ENCODE assay signal across 10 cellular contexts in genomic region chr3:149180057-149180573, GRCh38. TPM values are rescaled to one million over a fixed set of nuclear protein-coding genes. Genes with fewer than 3 reads are reported as not detected.
A peak's percentile ranks its signal among the peaks of the same experiment; 100 is the strongest.
DNase-seq lines count a peak whose midpoint lies in the region; ATAC-seq, FAIRE-seq and TF ChIP-seq lines count a peak whose summit lies in the region.
"Had no signal": no experiment of that assay in that cellular context is flagged by ENCODE, and none has a peak within 500 bp of the region (broad histone marks: within the 10 kb centered on the region; RNA-seq: fewer than 3 reads in every experiment).

No MANE protein-coding gene starts in this region.

- H2AFZ ChIP-seq in HepG2 (ENCODE audit: low read length), result no peak overlapping the region

- no peaks in the 10 kb centered on the region for H3K9me3 ChIP-seq in HepG2 (ENCODE audit: low read length)

- TF ChIP-seq RAD21 in HepG2 (CRISPR knock-in tag; IDR thresholded peaks at IDR 0.05), result no peak

- CTCF ChIA-PET in HepG2 (lab: Yijun Ruan, JAX; ENCODE audit: low intra/inter-chr PET ratio, low total read pairs), result no interaction called here

- no peak overlapping the region for H3K4me2 ChIP-seq in HepG2 (ENCODE audit: low read depth, low read length)

- TF ChIP-seq POLR2A in HepG2 (IDR thresholded peaks at IDR 0.05; ENCODE audit: insufficient read depth in 1 of 2, low read depth in 2 of 2, low read length in 2 of 2), result no peak

- peaks cover 18% of the 10 kb centered on the region for H3K36me3 Mint-ChIP-seq in nephron progenitor cell (ENCODE audit: low read depth)

- ATAC-seq in HepG2, result peak; percentile 43; the same call in 2 of the 3 replicates
- no peak for ATAC-seq in HG03378 (IDR thresholded peaks at IDR 0.05; ENCODE audit: unreplicated experiment)
- ATAC-seq in GM21825 (IDR thresholded peaks at IDR 0.05; ENCODE audit: unreplicated experiment), result no peak

- H3K4me3 Mint-ChIP-seq in nephron progenitor cell, result no peak overlapping the region

- peaks cover 11% of the 10 kb centered on the region; the same call in 1 of the 2 replicates for H3K4me1 ChIP-seq in HepG2 (ENCODE audit: insufficient read depth, low read length)

- no peak for TF ChIP-seq CTCF in bronchial epithelial cell (IDR thresholded peaks at IDR 0.05; ENCODE audit: insufficient read depth, low read length, severe bottlenecking)
- TF ChIP-seq CTCF in HepG2 (CRISPR knock-in tag; IDR thresholded peaks at IDR 0.05), result no peak
- TF ChIP-seq CTCF in nephron progenitor cell (IDR thresholded peaks at IDR 0.05), result no peak

- TF ChIP-seq EP300 in HepG2 (IDR thresholded peaks at IDR 0.05; ENCODE audit: low read depth in 2 of 2, low read length in 2 of 2), result no peak
- no peak for TF ChIP-seq EP300 in HepG2 (CRISPR knock-in tag; IDR thresholded peaks at IDR 0.05; ENCODE audit: borderline replicate concordance)

- DNase-seq in 8988T (peak; percentile 14), LHCN-M2 (ENCODE audit: low read depth) (peak; percentile 100), bronchial epithelial cell (ENCODE audit: low read depth) (peak; percentile 99), HepG2 (ENCODE audit: low spot score) (peak; percentile 17), nephron progenitor cell (no peak)
- no peak for DNase-seq in activated CD4-positive, CD25-positive, alpha-beta regulatory T cell treated with anti-CD3 and anti-CD28 coated beads, Interleukin-2, amount 50 U/mL, for 72 hours
- DNase-seq: DND-41 had no signal

- FAIRE-seq in bronchial epithelial cell (lab: Jason Lieb, UNC), result peak; percentile 93
- no peak for FAIRE-seq in HepG2 (lab: Jason Lieb, UNC)

- H3K27ac ChIP-seq in HepG2 (ENCODE audit: extremely low read length, insufficient read depth, low read length), result no peak overlapping the region
- H3K27ac ChIP-seq: cardiac muscle cell had no signal

- H3K27me3 ChIP-seq in bronchial epithelial cell (ENCODE audit: control insufficient read depth, insufficient read depth, low read length), result no peaks in the 10 kb centered on the region
- H3K27me3 ChIP-seq in HepG2 (ENCODE audit: control insufficient read depth in 1 of 2, insufficient read depth in 2 of 2, low read length in 2 of 2), result no peaks in the 10 kb centered on the region
- H3K27me3 ChIP-seq: cardiac muscle cell had no signal

- no peak overlapping the region for H3K27ac Mint-ChIP-seq in nephron progenitor cell

- H4K20me1 ChIP-seq in HepG2 (ENCODE audit: insufficient read depth, low read length), result no peaks in the 10 kb centered on the region

- TSS peak; percentile 25 for BruUV-seq in HepG2 (replicated peaks; lab: Mats Ljungman, UMichigan)

- WGBS in HepG2 (ENCODE audit: low lambda C conversion rate), result 92% methylated on average over 7 of the region's 7 CpGs

- intact Hi-C loops in HepG2 (cut with micrococcal nuclease; ENCODE audit: unreplicated experiment), result no loop called here

- no peak overlapping the region for H3K9ac ChIP-seq in HepG2 (ENCODE audit: insufficient read depth, low read depth, low read length)

- in situ Hi-C loops in HepG2 (cut with HindIII; ENCODE audit: extremely low pct_ligation_motif_present, low pct_unique_long_range_greater_than_20kb), result no loop called here

- peaks cover 2% of the 10 kb centered on the region for H3K4me1 Mint-ChIP-seq in nephron progenitor cell

- no peak overlapping the region for H3K4me3 ChIP-seq in bronchial epithelial cell (ENCODE audit: low read depth, low read length)
- no peak overlapping the region for H3K4me3 ChIP-seq in HepG2 (replicated peaks in 1 of 3; ENCODE audit: insufficient read depth in 1 of 3, low read depth in 2 of 3, low read length in 3 of 3)
- H3K4me3 ChIP-seq: cardiac muscle cell had no signal

- H3K36me3 ChIP-seq in bronchial epithelial cell (ENCODE audit: control insufficient read depth, insufficient read depth, low read length), result no peaks in the 10 kb centered on the region
- H3K36me3 ChIP-seq in HepG2 (replicated peaks in 1 of 2; ENCODE audit: control insufficient read depth in 1 of 2, insufficient read depth in 2 of 2, low read length in 2 of 2), result peaks cover 9 to 65% of the 10 kb centered on the region in 2 experiments
- H3K36me3 ChIP-seq: cardiac muscle cell had no signal

- peaks cover 4% of the 10 kb centered on the region for H3K9me3 Mint-ChIP-seq in nephron progenitor cell

- no peaks in the 10 kb centered on the region for H3K79me2 ChIP-seq in HepG2 (ENCODE audit: insufficient read depth, low read length)

- POLR2A ChIA-PET in HepG2 (lab: Yijun Ruan, JAX), result interaction anchor here (1.8 kb wide), 1 partner anchor 51 kb away, joined by 4 read pairs; the partner anchor contains the start of gene HPS3

- no peaks in the 10 kb centered on the region for H3K27me3 Mint-ChIP-seq in nephron progenitor cell (ENCODE audit: low read depth, poor library complexity)

TF ChIP-seq in HepG2, 621 proteins besides CTCF, POLR2A, EP300 and RAD21 (continues in another document):
- TF ChIP-seq DBP (CRISPR knock-in tag; IDR thresholded peaks at IDR 0.05; ENCODE audit: not compliant biosample characterization), result no peak
- no peak for TF ChIP-seq CEBPG (CRISPR knock-in tag; IDR thresholded peaks at IDR 0.05)

RNA-seq across cellular contexts. Expression of gene CP, which starts 41.5 kb away (rescaled TPM):
- total RNA-seq in LHCN-M2 (2014; rRNA removed), result 0.06 TPM in 1 of 2 replicates, not detected in the other
- polyA plus RNA-seq in LHCN-M2 (2012), result 0.07 TPM
- total RNA-seq in bronchial epithelial cell, result 0.13 TPM in 1 of 2 replicates, not detected in the other
- total RNA-seq in HepG2 (2016; rRNA removed; fragmentation: Illumina TruSeq; extraction: Trizol), result 21.1 and 42.6 TPM in 2 replicates
- 2.7 and 3.7 TPM in 2 replicates for total RNA-seq in HepG2 (2016; cell fraction: cytosol; rRNA removed; fragmentation: Illumina TruSeq; extraction: Trizol; ENCODE audit: low read depth)
- 18.7 and 40.2 TPM in 2 replicates for total RNA-seq in HepG2 (2016; cell fraction: insoluble cytoplasmic fraction; rRNA removed; fragmentation: Illumina TruSeq; extraction: Trizol)
- 4.1 and 6.2 TPM in 2 replicates for total RNA-seq in HepG2 (2016; cell fraction: membrane; rRNA removed; fragmentation: Illumina TruSeq; extraction: Trizol)
- total RNA-seq in HepG2 (2016; cell fraction: nucleus; rRNA removed; fragmentation: Illumina TruSeq; extraction: Trizol), result 45.7 and 53.7 TPM in 2 replicates
- 789 and 863 TPM in 2 replicates for polyA plus RNA-seq in HepG2 (2011; rRNA removed)
- 278 and 600 TPM in 2 replicates for polyA plus RNA-seq in HepG2 (2011; cell fraction: cytosol; rRNA removed)
- polyA plus RNA-seq in HepG2 (2011; cell fraction: nucleus; rRNA removed), result 526 and 705 TPM in 2 replicates
- polyA plus RNA-seq in HepG2 (2012), result 608 and 681 TPM in 2 replicates
- polyA plus RNA-seq in HepG2 (2016; cell fraction: cytosol; fragmentation: Illumina TruSeq; extraction: Trizol; ENCODE audit: low read depth), result 1.5 and 2.7 TPM in 2 replicates
- polyA plus RNA-seq in HepG2 (2016; cell fraction: insoluble cytoplasmic fraction; fragmentation: Illumina TruSeq; extraction: Trizol; ENCODE audit: low read depth), result 11.2 and 15.8 TPM in 2 replicates
- polyA plus RNA-seq in HepG2 (2016; cell fraction: membrane; fragmentation: Illumina TruSeq; extraction: Trizol; ENCODE audit: low read depth), result 2.8 and 3.1 TPM in 2 replicates
- polyA plus RNA-seq in HepG2 (2016; cell fraction: nucleus; fragmentation: Illumina TruSeq; extraction: Trizol; ENCODE audit: insufficient read depth, low read depth), result 53.4 and 55.4 TPM in 2 replicates
- 0.56 and 444 TPM in 2 replicates for polyA minus RNA-seq in HepG2 (2011; rRNA and poly(A)+ RNA removed; ENCODE audit: low replicate concordance)
- polyA minus RNA-seq in HepG2 (2011; cell fraction: cytosol; rRNA and poly(A)+ RNA removed), result 644 and 1,215 TPM in 2 replicates
- polyA minus RNA-seq in HepG2 (2011; cell fraction: nucleus; rRNA and poly(A)+ RNA removed), result 1,123 and 1,795 TPM in 2 replicates
- polyA plus RNA-seq: cardiac muscle cell had no signal

RNA-seq across cellular contexts. Expression of gene HPS3, which starts 50.7 kb away (rescaled TPM):
- total RNA-seq in LHCN-M2 (2014; rRNA removed) (29.0 and 32.1 TPM in 2 replicates), bronchial epithelial cell (7.8 and 8.2 TPM in 2 replicates), HepG2 (2016; rRNA removed; fragmentation: Illumina TruSeq; extraction: Trizol) (18.9 and 23.6 TPM in 2 replicates)
- 11.8 TPM for polyA plus RNA-seq in LHCN-M2 (2012)
- total RNA-seq in HepG2 (2016; cell fraction: cytosol; rRNA removed; fragmentation: Illumina TruSeq; extraction: Trizol; ENCODE audit: low read depth), result 3.7 and 4.1 TPM in 2 replicates
- total RNA-seq in HepG2 (2016; cell fraction: insoluble cytoplasmic fraction; rRNA removed; fragmentation: Illumina TruSeq; extraction: Trizol), result 18.6 and 23.4 TPM in 2 replicates
- total RNA-seq in HepG2 (2016; cell fraction: membrane; rRNA removed; fragmentation: Illumina TruSeq; extraction: Trizol), result 11.2 and 11.3 TPM in 2 replicates
- 12.3 and 14.7 TPM in 2 replicates for total RNA-seq in HepG2 (2016; cell fraction: nucleus; rRNA removed; fragmentation: Illumina TruSeq; extraction: Trizol)
- 8.7 and 9.5 TPM in 2 replicates for polyA plus RNA-seq in HepG2 (2011; rRNA removed)
- 6.2 and 7.7 TPM in 2 replicates for polyA plus RNA-seq in HepG2 (2011; cell fraction: cytosol; rRNA removed)
- 8.2 and 10.9 TPM in 2 replicates for polyA plus RNA-seq in HepG2 (2011; cell fraction: nucleus; rRNA removed)
- 14.4 and 16.1 TPM in 2 replicates for polyA plus RNA-seq in HepG2 (2012)
- polyA plus RNA-seq in HepG2 (2016; cell fraction: cytosol; fragmentation: Illumina TruSeq; extraction: Trizol; ENCODE audit: low read depth), result 4.9 and 5.6 TPM in 2 replicates
- 22.4 and 24.1 TPM in 2 replicates for polyA plus RNA-seq in HepG2 (2016; cell fraction: insoluble cytoplasmic fraction; fragmentation: Illumina TruSeq; extraction: Trizol; ENCODE audit: low read depth)
- polyA plus RNA-seq in HepG2 (2016; cell fraction: membrane; fragmentation: Illumina TruSeq; extraction: Trizol; ENCODE audit: low read depth), result 5.6 and 8.1 TPM in 2 replicates
- polyA plus RNA-seq in HepG2 (2016; cell fraction: nucleus; fragmentation: Illumina TruSeq; extraction: Trizol; ENCODE audit: insufficient read depth, low read depth), result 17.3 and 20.8 TPM in 2 replicates
- polyA minus RNA-seq in HepG2 (2011; rRNA and poly(A)+ RNA removed; ENCODE audit: low replicate concordance), result 9.6 and 24.5 TPM in 2 replicates
- 7.7 and 8.5 TPM in 2 replicates for polyA minus RNA-seq in HepG2 (2011; cell fraction: cytosol; rRNA and poly(A)+ RNA removed)
- polyA minus RNA-seq in HepG2 (2011; cell fraction: nucleus; rRNA and poly(A)+ RNA removed), result 26.1 and 27.8 TPM in 2 replicates

Comparison
In these comparisons a context has a peak if more than half of its experiments do, and no peak if none do; other contexts are left out.
1. DNase-seq: peak in 8988T (single experiment), LHCN-M2 (single experiment), bronchial epithelial cell (single experiment) and HepG2 (single experiment); none in nephron progenitor cell (single experiment) and activated CD4-positive, CD25-positive, alpha-beta regulatory T cell treated with anti-CD3 and anti-CD28 coated beads, Interleukin-2, amount 50 U/mL, for 72 hours (single experiment).